ENCODE assay signal across 1 cellular context in genomic region chr17:76734080-76734840, GRCh38.
TF ChIP-seq lines count a peak whose summit lies in the region.

No MANE protein-coding gene starts in this region.

TF ChIP-seq in HEK293, 187 proteins besides CTCF, POLR2A, EP300 and RAD21 (continued from another document):
- TF ChIP-seq ZBTB11 (tag by site-specific recombination; conservative IDR thresholded peaks at IDR 0.05; ENCODE audit: low read depth) (0 out of 2 replicates have a peak, but pooled peaks have one; percentile 1), ZSCAN30 (tag by site-specific recombination; IDR thresholded peaks at IDR 0.05) (no peak), ZNF501 (tag by site-specific recombination; IDR thresholded peaks at IDR 0.05) (no peak), ZNF2 (tag by site-specific recombination; IDR thresholded peaks at IDR 0.05) (peak; percentile 11; the same call in 1 of the 2 replicates), ZNF600 (tag by site-specific recombination; IDR thresholded peaks at IDR 0.05) (peak; percentile 52; the same call in 1 of the 2 replicates), ZBTB49 (tag by site-specific recombination; IDR thresholded peaks at IDR 0.05; ENCODE audit: low read depth) (no peak), ZNF214 (tag by site-specific recombination; IDR thresholded peaks at IDR 0.05; ENCODE audit: borderline replicate concordance) (no peak), ZNF394 (tag by site-specific recombination; IDR thresholded peaks at IDR 0.05; ENCODE audit: borderline replicate concordance) (no peak), ZNF473 (tag by site-specific recombination; IDR thresholded peaks at IDR 0.05) (no peak), ZNF223 (tag by site-specific recombination; IDR thresholded peaks at IDR 0.05) (no peak), FEZF1 (tag by site-specific recombination; IDR thresholded peaks at IDR 0.05) (0 out of 2 replicates have a peak, but pooled peaks have one; percentile 11), ZNF10 (tag by site-specific recombination; IDR thresholded peaks at IDR 0.05) (peak; percentile 47; the same call in 1 of the 2 replicates), ZNF626 (tag by site-specific recombination; IDR thresholded peaks at IDR 0.05) (no peak)
